In genomic region chr20:59857951-59858350, GRCh38 we compare ENCODE assay signal across 40 cellular contexts.
"Had no signal": no experiment of that assay in that cellular context is flagged by ENCODE, and none has a peak within 500 bp of the region (broad histone marks: within the 10 kb centered on the region; RNA-seq: fewer than 3 reads in every experiment).

No MANE protein-coding gene starts in this region.

- H3K27me3 Mint-ChIP-seq: activated naive CD4-positive, alpha-beta T cell treated with anti-CD3 and anti-CD28 coated beads, Interleukin-2, amount 10 ng/mL, durations not matched to agents 7 days and 5 days; activated naive CD4-positive, alpha-beta T cell treated with anti-CD3 and anti-CD28 coated beads, Interleukin-2, amount 50 U/mL, for 24 hours; activated naive CD8-positive, alpha-beta T cell; activated naive CD8-positive, alpha-beta T cell treated with anti-CD3 and anti-CD28 coated beads for 36 hours; activated naive CD8-positive, alpha-beta T cell treated with anti-CD3 and anti-CD28 coated beads, Interleukin-2, amount 50 U/mL, for 24 hours; activated T-helper 17 cell treated with anti-CD3 and anti-CD28 coated beads, Interleukin-2, amount 50 U/mL, for 72 hours; central memory CD8-positive, alpha-beta T cell had no signal

- H3K4me3 ChIP-seq: adrenal gland, ascending aorta, body of pancreas, breast epithelium, cardiac muscle cell had no signal

- H3K27me3 ChIP-seq: adrenal gland, ascending aorta, body of pancreas, brain microvascular endothelial cell, breast epithelium, cardiac muscle cell had no signal

- H3K4me1 ChIP-seq: adrenal gland, ascending aorta, body of pancreas, breast epithelium had no signal

- H3K36me3 Mint-ChIP-seq: activated naive CD4-positive, alpha-beta T cell treated with anti-CD3 and anti-CD28 coated beads, Interleukin-2, amount 10 ng/mL, durations not matched to agents 7 days and 5 days had no signal

- H3K4me3 Mint-ChIP-seq: activated naive CD4-positive, alpha-beta T cell treated with anti-CD3 and anti-CD28 coated beads for 36 hours; activated naive CD4-positive, alpha-beta T cell treated with anti-CD3 and anti-CD28 coated beads, Interleukin-2, amount 10 ng/mL, durations not matched to agents 7 days and 5 days; activated naive CD4-positive, alpha-beta T cell treated with anti-CD3 and anti-CD28 coated beads, Interleukin-2, amount 50 U/mL, for 24 hours; activated naive CD8-positive, alpha-beta T cell; activated naive CD8-positive, alpha-beta T cell treated with anti-CD3 and anti-CD28 coated beads for 36 hours; activated naive CD8-positive, alpha-beta T cell treated with anti-CD3 and anti-CD28 coated beads, Interleukin-2, amount 10 ng/mL, durations not matched to agents 7 days and 5 days; activated naive CD8-positive, alpha-beta T cell treated with anti-CD3 and anti-CD28 coated beads, Interleukin-2, amount 50 U/mL, for 24 hours; activated T-cell treated with anti-CD3 and anti-CD28 coated beads, Interleukin-2, amount 50 U/mL, for 24 hours; activated T-cell treated with anti-CD3 and anti-CD28 coated beads, Interleukin-2, amount 50 U/mL, for 4 hours; activated T-cell treated with anti-CD3 and anti-CD28 coated beads, Interleukin-2, amount 50 U/mL, for 72 hours; activated T-helper 1 cell treated with anti-CD3 and anti-CD28 coated beads, Interleukin-12 subunit alpha, Interleukin-12 subunit beta, Interleukin-2, Interleukin-4 antibody, amounts not matched to agents 30 ng/mL and 10 ng/mL and 1 ng/mL, durations not matched to agents 14 hours and 24 hours and 36 hours; activated T-helper 17 cell treated with anti-CD3 and anti-CD28 coated beads, Interleukin-2, amount 50 U/mL, for 72 hours; brain; central memory CD8-positive, alpha-beta T cell had no signal

- H3K27ac ChIP-seq: adrenal gland, ascending aorta, body of pancreas, brain microvascular endothelial cell, breast epithelium, cardiac muscle cell had no signal

- H3K9me3 Mint-ChIP-seq: activated naive CD4-positive, alpha-beta T cell treated with anti-CD3 and anti-CD28 coated beads, Interleukin-2, amount 10 ng/mL, durations not matched to agents 7 days and 5 days; activated T-helper 2 cell treated with anti-CD3 and anti-CD28 coated beads, Interferon-gamma antibody, Interleukin-2, Interleukin-4, amounts not matched to agents 10 μg/mL and 5 μg/mL and 100 μg/mL, durations not matched to agents 14 hours and 24 hours and 36 hours; central memory CD8-positive, alpha-beta T cell had no signal

- H3K9me3 ChIP-seq: adrenal gland, body of pancreas had no signal

- DNase-seq: activated effector memory CD4-positive, alpha-beta T cell treated with anti-CD3 and anti-CD28 coated beads, Interleukin-2, amount 50 U/mL, for 16 hours; activated effector memory CD4-positive, alpha-beta T cell treated with Interleukin-2 at 50 U/mL for 16 hours; activated gamma-delta T cell; activated gamma-delta T cell treated with Interleukin-2 at 50 U/mL for 16 hours; activated naive CD4-positive, alpha-beta T cell; activated naive CD4-positive, alpha-beta T cell treated with anti-CD3 and anti-CD28 coated beads for 36 hours; activated naive CD4-positive, alpha-beta T cell treated with anti-CD3 and anti-CD28 coated beads, Interleukin-2, amount 10 ng/mL, durations not matched to agents 7 days and 5 days; activated naive CD4-positive, alpha-beta T cell treated with Interleukin-2 at 50 U/mL for 16 hours; activated naive CD8-positive, alpha-beta T cell treated with anti-CD3 and anti-CD28 coated beads for 36 hours; activated naive CD8-positive, alpha-beta T cell treated with anti-CD3 and anti-CD28 coated beads, Interleukin-2, amount 10 ng/mL, durations not matched to agents 7 days and 5 days; activated naive CD8-positive, alpha-beta T cell treated with anti-CD3 and anti-CD28 coated beads, Interleukin-2, amount 50 U/mL, for 24 hours; activated T-cell treated with anti-CD3 and anti-CD28 coated beads for 4 hours; activated T-cell treated with anti-CD3 and anti-CD28 coated beads, Interleukin-2, amount 50 U/mL, for 1 hour; activated T-cell treated with anti-CD3 and anti-CD28 coated beads, Interleukin-2, amount 50 U/mL, for 24 hours; activated T-cell treated with anti-CD3 and anti-CD28 coated beads, Interleukin-2, amount 50 U/mL, for 4 hours; activated T-cell treated with anti-CD3 and anti-CD28 coated beads, Interleukin-2, amount 50 U/mL, for 48 hours; activated T-cell treated with anti-CD3 and anti-CD28 coated beads, Interleukin-2, amount 50 U/mL, for 72 hours; adrenal gland; amniotic stem cell; amygdala; anterior cingulate cortex; aorta; body of pancreas; brain microvascular endothelial cell; caudate nucleus; central memory CD4-positive, alpha-beta T cell; cerebellar nuclear complex had no signal

- ATAC-seq: activated naive CD4-positive, alpha-beta T cell treated with anti-CD3 and anti-CD28 coated beads, Interleukin-2, amount 50 U/mL, for 72 hours; activated naive CD8-positive, alpha-beta T cell treated with anti-CD3 and anti-CD28 coated beads, Interleukin-2, amount 50 U/mL, for 24 hours; activated T-cell treated with anti-CD3 and anti-CD28 coated beads, Interleukin-2, amount 50 U/mL, for 4 hours; activated T-cell treated with anti-CD3 and anti-CD28 coated beads, Interleukin-2, amount 50 U/mL, for 72 hours; activated T-helper 17 cell treated with anti-CD3 and anti-CD28 coated beads, Interleukin-2, amount 50 U/mL, for 72 hours; body of pancreas had no signal

- H3K4me1 Mint-ChIP-seq: activated naive CD4-positive, alpha-beta T cell treated with anti-CD3 and anti-CD28 coated beads, Interleukin-2, amount 10 ng/mL, durations not matched to agents 7 days and 5 days; activated naive CD4-positive, alpha-beta T cell treated with anti-CD3 and anti-CD28 coated beads, Interleukin-2, amount 50 U/mL, for 24 hours; activated naive CD8-positive, alpha-beta T cell treated with anti-CD3 and anti-CD28 coated beads for 36 hours; activated naive CD8-positive, alpha-beta T cell treated with anti-CD3 and anti-CD28 coated beads, Interleukin-2, amount 10 ng/mL, durations not matched to agents 7 days and 5 days; activated naive CD8-positive, alpha-beta T cell treated with anti-CD3 and anti-CD28 coated beads, Interleukin-2, amount 50 U/mL, for 24 hours; activated T-helper 17 cell treated with anti-CD3 and anti-CD28 coated beads, Interleukin-2, amount 50 U/mL, for 72 hours; central memory CD8-positive, alpha-beta T cell had no signal

- H3K36me3 ChIP-seq: adrenal gland, ascending aorta, brain microvascular endothelial cell, breast epithelium, cardiac muscle cell had no signal

- H3K27ac Mint-ChIP-seq: activated naive CD4-positive, alpha-beta T cell treated with anti-CD3 and anti-CD28 coated beads for 36 hours; activated naive CD4-positive, alpha-beta T cell treated with anti-CD3 and anti-CD28 coated beads, Interleukin-2, amount 10 ng/mL, durations not matched to agents 7 days and 5 days; activated naive CD4-positive, alpha-beta T cell treated with anti-CD3 and anti-CD28 coated beads, Interleukin-2, amount 50 U/mL, for 24 hours; activated naive CD4-positive, alpha-beta T cell treated with anti-CD3 and anti-CD28 coated beads, Interleukin-2, amount 50 U/mL, for 72 hours; activated naive CD8-positive, alpha-beta T cell; activated naive CD8-positive, alpha-beta T cell treated with anti-CD3 and anti-CD28 coated beads for 36 hours; activated naive CD8-positive, alpha-beta T cell treated with anti-CD3 and anti-CD28 coated beads, Interleukin-2, amount 10 ng/mL, durations not matched to agents 7 days and 5 days; activated naive CD8-positive, alpha-beta T cell treated with anti-CD3 and anti-CD28 coated beads, Interleukin-2, amount 50 U/mL, for 24 hours; activated T-cell treated with anti-CD3 and anti-CD28 coated beads, Interleukin-2, amount 50 U/mL, for 24 hours; activated T-cell treated with anti-CD3 and anti-CD28 coated beads, Interleukin-2, amount 50 U/mL, for 72 hours; activated T-helper 1 cell treated with anti-CD3 and anti-CD28 coated beads, Interleukin-12 subunit alpha, Interleukin-12 subunit beta, Interleukin-2, Interleukin-4 antibody, amounts not matched to agents 30 ng/mL and 10 ng/mL and 1 ng/mL, durations not matched to agents 14 hours and 24 hours and 36 hours; activated T-helper 17 cell treated with anti-CD3 and anti-CD28 coated beads, Interleukin-2, amount 50 U/mL, for 72 hours; activated T-helper 2 cell treated with anti-CD3 and anti-CD28 coated beads, Interferon-gamma antibody, Interleukin-2, Interleukin-4, amounts not matched to agents 10 μg/mL and 5 μg/mL and 100 μg/mL, durations not matched to agents 14 hours and 24 hours and 36 hours; brain had no signal

- FAIRE-seq: astrocyte, bronchial epithelial cell had no signal
